Comparison of ENCODE assay signal across 8 cellular contexts in the genomic region with DNA sequence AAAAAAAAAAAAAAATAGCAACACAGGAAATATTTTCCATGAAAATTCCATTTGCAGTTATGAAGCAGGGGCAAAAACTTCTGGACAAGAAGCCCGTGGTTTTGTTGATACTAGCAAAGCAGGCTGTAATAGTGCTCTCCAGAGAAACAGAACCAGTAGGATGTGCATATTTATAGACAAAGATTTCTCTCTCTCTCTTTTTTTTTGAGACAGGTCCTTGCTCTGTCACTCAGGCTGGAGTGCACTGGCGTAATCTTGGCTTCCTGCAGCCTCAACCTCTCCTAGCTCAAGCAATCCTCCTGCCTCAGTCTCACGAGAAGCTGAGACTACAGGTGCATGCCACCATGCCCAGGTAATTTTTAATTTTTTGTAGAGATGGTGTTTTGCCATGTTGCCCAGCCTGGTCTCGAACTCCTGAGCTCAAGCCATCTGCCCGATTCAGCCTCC.
DNase-seq lines count a peak whose midpoint lies in the region; ATAC-seq and TF ChIP-seq lines count a peak whose summit lies in the region.

No MANE protein-coding gene starts in this region.

- H3K27me3 ChIP-seq in thyroid gland = no peaks in the 10 kb centered on the region

- peak overlapping the region; percentile 95 to 99 (median 98) for H3K27ac ChIP-seq in thyroid gland

- no peak for ATAC-seq in GM18502 (IDR thresholded peaks at IDR 0.05; ENCODE audit: poor library complexity, unreplicated experiment)

- H3K36me3 ChIP-seq in thyroid gland = no peaks in the 10 kb centered on the region

- peak; percentile 53 for DNase-seq in activated CD8-positive, alpha-beta memory T cell treated with anti-CD3 and anti-CD28 coated beads, Interleukin-2, amount 50 U/mL, for 48 hours
- DNase-seq in activated CD8-positive, alpha-beta memory T cell treated with anti-CD3 and anti-CD28 coated beads for 24 hours = no peak
- DNase-seq in amniotic epithelial cell (ENCODE audit: low read depth) (peak; percentile 39), medulla oblongata (ENCODE audit: extremely low spot score) (peak; percentile 18), thyroid gland (peak; percentile 60 to 62), DMS 273 treated with DMSO at 0.1 percent for 48 hours (lab: John Stamatoyannopoulos, UW) (no peak), mesenteric fat pad (ENCODE audit: low spot score) (no peak)

- TF ChIP-seq CTCF in thyroid gland (IDR thresholded peaks at IDR 0.05) = no peak

- no peaks in the 10 kb centered on the region for H3K9me3 ChIP-seq in thyroid gland

- intact Hi-C loops in thyroid gland (cut with DNase I) = no loop called here

- WGBS in thyroid gland, 2 donors = 44 to 54% methylated on average over 5 of the region's 5 CpGs

- peaks cover 39 to 46% of the 10 kb centered on the region in 2 donors for H3K4me1 ChIP-seq in thyroid gland

- H3K4me3 ChIP-seq in thyroid gland (replicated peaks in 1 of 3) = no peak overlapping the region

- TF ChIP-seq POLR2A in thyroid gland (IDR thresholded peaks at IDR 0.05) = peak in 1 of 2 donors; percentile 10

Comparison
In these comparisons a context has a peak if more than half of its experiments do, and no peak if none do; other contexts are left out.
1. DNase-seq: peak in activated CD8-positive, alpha-beta memory T cell treated with anti-CD3 and anti-CD28 coated beads, Interleukin-2, amount 50 U/mL, for 48 hours (single experiment), amniotic epithelial cell (single experiment), medulla oblongata (single experiment) and thyroid gland (2 of 2); none in activated CD8-positive, alpha-beta memory T cell treated with anti-CD3 and anti-CD28 coated beads for 24 hours (single experiment), DMS 273 treated with DMSO at 0.1 percent for 48 hours (single experiment) and mesenteric fat pad (single experiment).